Comparison of ENCODE assay signal across 15 cellular contexts in genomic region chr22:38088723-38089473, GRCh38. TPM values are rescaled to one million over a fixed set of nuclear protein-coding genes. Genes with fewer than 3 reads are reported as not detected.
DNase-seq lines count a peak whose midpoint lies in the region; ATAC-seq and TF ChIP-seq lines count a peak whose summit lies in the region.
"Had no signal": no experiment of that assay in that cellular context is flagged by ENCODE, and none has a peak within 500 bp of the region (broad histone marks: within the 10 kb centered on the region; RNA-seq: fewer than 3 reads in every experiment).

No MANE protein-coding gene starts in this region.

- TF ChIP-seq CTCF in AG04450 (IDR thresholded peaks at IDR 0.05; ENCODE audit: low read depth, low read length) (no peak), fibroblast of lung (conservative IDR thresholded peaks at IDR 0.05 in 1 of 2, IDR thresholded peaks at IDR 0.05 in 1 of 2; ENCODE audit: low read depth in 1 of 2, low read length in 2 of 2) (no peak), neural progenitor cell (IDR thresholded peaks at IDR 0.05) (no peak)

- CTCF ChIA-PET in AG04450 (lab: Charles Lee), result interaction anchor here (1.8 kb wide), 1 partner anchor 26 kb away, joined by 11 read pairs; no protein-coding TSS in a partner anchor

- H2AFZ ChIP-seq in fibroblast of lung (ENCODE audit: low read length) (no peak overlapping the region), neural progenitor cell (replicated peaks) (no peak overlapping the region)

- peak overlapping the region; percentile 35 for H3K4me2 ChIP-seq in fibroblast of lung (ENCODE audit: extremely low read depth, insufficient read depth, low read length)
- peak overlapping the region; percentile 45 for H3K4me2 ChIP-seq in neural progenitor cell
- H3K4me2 ChIP-seq: BLaER1 had no signal

- no peak overlapping the region for H3K27ac ChIP-seq in AG04450 (ENCODE audit: low read depth, low read length)
- H3K27ac ChIP-seq in fibroblast of lung (ENCODE audit: insufficient read depth, low read length), result no peak overlapping the region
- no peak overlapping the region for H3K27ac ChIP-seq in neural progenitor cell
- H3K27ac ChIP-seq: BLaER1, neutrophil had no signal

- H3K9me3 Mint-ChIP-seq in neural progenitor cell, result no peaks in the 10 kb centered on the region
- no peaks in the 10 kb centered on the region for H3K9me3 Mint-ChIP-seq in effector memory CD8-positive, alpha-beta T cell
- H3K9me3 Mint-ChIP-seq: endodermal cell had no signal

- H3K4me1 ChIP-seq in fibroblast of lung (ENCODE audit: control insufficient read depth, extremely low read depth, insufficient read depth, low read length) (no peaks in the 10 kb centered on the region), neural progenitor cell (peaks cover 22% of the 10 kb centered on the region)
- H3K4me1 ChIP-seq: BLaER1 had no signal

- H4K20me1 ChIP-seq in fibroblast of lung (ENCODE audit: control insufficient read depth, extremely low read depth, insufficient read depth, low read length) (no peaks in the 10 kb centered on the region), neural progenitor cell (ENCODE audit: low read depth) (no peaks in the 10 kb centered on the region)
- H4K20me1 ChIP-seq: BLaER1 had no signal

- H3K4me3 ChIP-seq in AG04450 (ENCODE audit: low read depth, low read length), result peak overlapping the region; percentile 13; the same call in 1 of the 2 replicates
- H3K4me3 ChIP-seq in fibroblast of lung (replicated peaks in 1 of 4; ENCODE audit: control extremely low read depth in 1 of 4, insufficient read depth in 1 of 4, low read depth in 3 of 4, low read length in 4 of 4), result peak overlapping the region in 1 of 4 experiments; percentile 41
- H3K4me3 ChIP-seq in neural progenitor cell, result no peak overlapping the region
- H3K4me3 ChIP-seq: BLaER1 had no signal

- no peak overlapping the region for H3K9ac ChIP-seq in fibroblast of lung (ENCODE audit: insufficient read depth, low read length)
- no peak overlapping the region for H3K9ac ChIP-seq in neural progenitor cell
- H3K9ac ChIP-seq: BLaER1 had no signal

- H3K27me3 ChIP-seq in AG04450 (ENCODE audit: control insufficient read depth, insufficient read depth, low read length) (peaks cover 33% of the 10 kb centered on the region), fibroblast of lung (ENCODE audit: control insufficient read depth, insufficient read depth, low read length) (no peaks in the 10 kb centered on the region), neural progenitor cell (peaks cover 9% of the 10 kb centered on the region)

- H3K4me3 Mint-ChIP-seq in neural progenitor cell, result no peak overlapping the region
- H3K4me3 Mint-ChIP-seq in effector memory CD8-positive, alpha-beta T cell, result no peak overlapping the region

- peaks cover 9% of the 10 kb centered on the region for H3K4me1 Mint-ChIP-seq in neural progenitor cell
- H3K4me1 Mint-ChIP-seq in effector memory CD8-positive, alpha-beta T cell (ENCODE audit: low read depth in 2 of 2), result peaks cover 0 to 1% of the 10 kb centered on the region in 2 donors

- DNase-seq in AG04450 (ENCODE audit: low read depth, low spot score) (no peak), fibroblast of lung (ENCODE audit: low read depth in 2 of 2) (peak in 1 of 2 donors; percentile 12), neural progenitor cell (ENCODE audit: low spot score) (no peak), kidney tubule cell (ENCODE audit: low spot score) (no peak), DMS53 (lab: John Stamatoyannopoulos, UW) (no peak), A172 (ENCODE audit: low spot score) (no peak)
- no peak for DNase-seq in effector memory CD8-positive, alpha-beta T cell
- DNase-seq: endodermal cell; islet precursor cell; stimulated activated CD4-positive, alpha-beta T cell treated with anti-CD3 and anti-CD28 coated beads, Interleukin-1b, Interleukin-23, amount 100 ng/mL, for 48 hours; stimulated activated naive CD4-positive, alpha-beta T cell; T-helper 9 cell had no signal

- POLR2A ChIA-PET in AG04450 (lab: Yijun Ruan, JAX), result no interaction called here

- H3K9me3 ChIP-seq in AG04450 (ENCODE audit: control insufficient read depth, insufficient read depth, low read length) (no peaks in the 10 kb centered on the region; the same call in 1 of the 2 replicates), fibroblast of lung (ENCODE audit: control insufficient read depth, insufficient read depth, low read depth, low read length) (no peaks in the 10 kb centered on the region), neural progenitor cell (ENCODE audit: low read depth) (no peaks in the 10 kb centered on the region)
- H3K9me3 ChIP-seq: BLaER1, neutrophil had no signal

- H3K36me3 ChIP-seq in fibroblast of lung (ENCODE audit: control insufficient read depth, insufficient read depth, low read length), result no peaks in the 10 kb centered on the region
- no peaks in the 10 kb centered on the region for H3K36me3 ChIP-seq in neural progenitor cell
- H3K36me3 ChIP-seq: neutrophil had no signal

- H3K79me2 ChIP-seq in fibroblast of lung (ENCODE audit: control insufficient read depth, insufficient read depth, low read length) (no peaks in the 10 kb centered on the region), neural progenitor cell (ENCODE audit: low read depth) (no peaks in the 10 kb centered on the region)

- H3K27ac Mint-ChIP-seq in neural progenitor cell, result no peak overlapping the region
- no peak overlapping the region for H3K27ac Mint-ChIP-seq in effector memory CD8-positive, alpha-beta T cell
- H3K27ac Mint-ChIP-seq: endodermal cell had no signal

- peaks cover 26% of the 10 kb centered on the region for H3F3A ChIP-seq in neural progenitor cell (ENCODE audit: low read depth)

- H3K36me3 Mint-ChIP-seq in neural progenitor cell, result peaks cover 2% of the 10 kb centered on the region
- H3K36me3 Mint-ChIP-seq in effector memory CD8-positive, alpha-beta T cell (ENCODE audit: insufficient read depth), result no peaks in the 10 kb centered on the region

- peaks cover 4% of the 10 kb centered on the region for H3K27me3 Mint-ChIP-seq in neural progenitor cell (ENCODE audit: insufficient read depth, low read depth)
- peaks cover 12 to 15% of the 10 kb centered on the region in 2 donors for H3K27me3 Mint-ChIP-seq in effector memory CD8-positive, alpha-beta T cell

- ATAC-seq in effector memory CD8-positive, alpha-beta T cell (replicated peaks), result no peak

TF ChIP-seq in PFSK-1, 5 proteins besides CTCF, POLR2A, EP300 and RAD21 (continues in another document):
- TF ChIP-seq SIN3A (IDR thresholded peaks at IDR 0.05; ENCODE audit: borderline replicate concordance, insufficient read depth, low read length) (no peak), POLR2AphosphoS5 (IDR thresholded peaks at IDR 0.05; ENCODE audit: low read depth, low read length) (no peak)
- TF ChIP-seq, protein P1, sequence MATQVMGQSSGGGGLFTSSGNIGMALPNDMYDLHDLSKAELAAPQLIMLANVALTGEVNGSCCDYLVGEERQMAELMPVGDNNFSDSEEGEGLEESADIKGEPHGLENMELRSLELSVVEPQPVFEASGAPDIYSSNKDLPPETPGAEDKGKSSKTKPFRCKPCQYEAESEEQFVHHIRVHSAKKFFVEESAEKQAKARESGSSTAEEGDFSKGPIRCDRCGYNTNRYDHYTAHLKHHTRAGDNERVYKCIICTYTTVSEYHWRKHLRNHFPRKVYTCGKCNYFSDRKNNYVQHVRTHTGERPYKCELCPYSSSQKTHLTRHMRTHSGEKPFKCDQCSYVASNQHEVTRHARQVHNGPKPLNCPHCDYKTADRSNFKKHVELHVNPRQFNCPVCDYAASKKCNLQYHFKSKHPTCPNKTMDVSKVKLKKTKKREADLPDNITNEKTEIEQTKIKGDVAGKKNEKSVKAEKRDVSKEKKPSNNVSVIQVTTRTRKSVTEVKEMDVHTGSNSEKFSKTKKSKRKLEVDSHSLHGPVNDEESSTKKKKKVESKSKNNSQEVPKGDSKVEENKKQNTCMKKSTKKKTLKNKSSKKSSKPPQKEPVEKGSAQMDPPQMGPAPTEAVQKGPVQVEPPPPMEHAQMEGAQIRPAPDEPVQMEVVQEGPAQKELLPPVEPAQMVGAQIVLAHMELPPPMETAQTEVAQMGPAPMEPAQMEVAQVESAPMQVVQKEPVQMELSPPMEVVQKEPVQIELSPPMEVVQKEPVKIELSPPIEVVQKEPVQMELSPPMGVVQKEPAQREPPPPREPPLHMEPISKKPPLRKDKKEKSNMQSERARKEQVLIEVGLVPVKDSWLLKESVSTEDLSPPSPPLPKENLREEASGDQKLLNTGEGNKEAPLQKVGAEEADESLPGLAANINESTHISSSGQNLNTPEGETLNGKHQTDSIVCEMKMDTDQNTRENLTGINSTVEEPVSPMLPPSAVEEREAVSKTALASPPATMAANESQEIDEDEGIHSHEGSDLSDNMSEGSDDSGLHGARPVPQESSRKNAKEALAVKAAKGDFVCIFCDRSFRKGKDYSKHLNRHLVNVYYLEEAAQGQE (IDR thresholded peaks at IDR 0.05; ENCODE audit: insufficient read depth in 1 of 2, low read depth in 2 of 2, low read length in 2 of 2), result no peak

RNA-seq across cellular contexts. Expression of gene SLC16A8, which starts 4.9 kb away (rescaled TPM):
- polyA plus RNA-seq in AG04450 (2011; rRNA removed) (0.11 TPM in 1 of 2 replicates, not detected in the other), fibroblast of lung (not detected in 2 replicates)
- not detected in 2 replicates for polyA minus RNA-seq in AG04450 (2011; rRNA and poly(A)+ RNA removed)
- 1.2 TPM for polyA plus RNA-seq in PFSK-1 (2012; ENCODE audit: insufficient read length, low read depth)
- total RNA-seq in fibroblast of lung (under 0.01 and 0.26 TPM in 2 replicates), neural progenitor cell (ENCODE audit: low replicate concordance) (1.0 and 3.1 TPM in 2 replicates)
- 0.13 TPM in 1 of 2 replicates, not detected in the other for polyA plus RNA-seq in fibroblast of lung (2012)
- not detected in 2 replicates for polyA minus RNA-seq in fibroblast of lung (ENCODE audit: low replicate concordance)
- not detected in 2 replicates for total RNA-seq in A172 (2014; rRNA removed; shearing (Covaris generic))

RNA-seq across cellular contexts. Expression of gene BAIAP2L2, which starts 21.6 kb away (rescaled TPM):
- polyA plus RNA-seq in AG04450 (2011; rRNA removed) (0.04 and 0.09 TPM in 2 replicates), fibroblast of lung (0.16 and 0.77 TPM in 2 replicates)
- not detected in 2 replicates for polyA minus RNA-seq in AG04450 (2011; rRNA and poly(A)+ RNA removed)
- polyA plus RNA-seq in PFSK-1 (2012; ENCODE audit: insufficient read length, low read depth), result 1.2 TPM
- total RNA-seq in fibroblast of lung (0.26 and 0.83 TPM in 2 replicates), neural progenitor cell (ENCODE audit: low replicate concordance) (0.86 and 2.6 TPM in 2 replicates)
- polyA plus RNA-seq in fibroblast of lung (2012), result 0.24 and 2.1 TPM in 2 replicates
- polyA minus RNA-seq in fibroblast of lung (ENCODE audit: low replicate concordance), result 1.4 TPM in 1 of 2 replicates, not detected in the other
- total RNA-seq in A172 (2014; rRNA removed; shearing (Covaris generic)), result not detected in 2 replicates

RNA-seq across cellular contexts. Expression of gene PICK1, which starts 31.7 kb away (rescaled TPM):
- polyA plus RNA-seq in AG04450 (2011; rRNA removed) (10.5 and 11.5 TPM in 2 replicates), fibroblast of lung (7.8 and 11.1 TPM in 2 replicates)
- polyA minus RNA-seq in AG04450 (2011; rRNA and poly(A)+ RNA removed), result 11.3 and 14.7 TPM in 2 replicates
- polyA plus RNA-seq in PFSK-1 (2012; ENCODE audit: insufficient read length, low read depth), result 13.6 TPM
- total RNA-seq in fibroblast of lung (5.9 and 7.8 TPM in 2 replicates), neural progenitor cell (ENCODE audit: low replicate concordance) (10.7 and 31.8 TPM in 2 replicates)
- 6.7 and 7.2 TPM in 2 replicates for polyA plus RNA-seq in fibroblast of lung (2012)
- polyA minus RNA-seq in fibroblast of lung (ENCODE audit: low replicate concordance), result 0.85 and 11.1 TPM in 2 replicates
- 6.5 and 10.7 TPM in 2 replicates for total RNA-seq in A172 (2014; rRNA removed; shearing (Covaris generic))
